25 cellular contexts compared by ENCODE assay signal in genomic region chr7:155212301-155213015, GRCh38.
"Had no signal": no experiment of that assay in that cellular context is flagged by ENCODE, and none has a peak within 500 bp of the region (broad histone marks: within the 10 kb centered on the region; RNA-seq: fewer than 3 reads in every experiment).

No MANE protein-coding gene starts in this region.

- H3K27me3 ChIP-seq: right atrium auricular region, upper lobe of left lung had no signal

- ATAC-seq: left colon; naive thymus-derived CD4-positive, alpha-beta T cell; stimulated activated memory B cell treated with anti-CD40 and anti-IgM and Interleukin-4, amounts not matched to agents 10 μg/mL and 1 μg/mL and 100 μg/mL, for 72 hours; stimulated activated naive CD8-positive, alpha-beta T cell treated with anti-CD3 and anti-CD28 coated beads, Interleukin-15, amount 100 ng/mL, for 72 hours had no signal

- H3K79me2 ChIP-seq: parathyroid adenoma had no signal

- H3K27ac ChIP-seq: breast epithelium, esophagus squamous epithelium, parathyroid adenoma, right atrium auricular region, upper lobe of left lung had no signal

- H3K4me1 ChIP-seq: breast epithelium, parathyroid adenoma, right atrium auricular region had no signal

- H3K9me3 ChIP-seq: breast epithelium, esophagus squamous epithelium, right atrium auricular region, upper lobe of left lung had no signal

- FAIRE-seq: islet of Langerhans had no signal

- H2AFZ ChIP-seq: parathyroid adenoma had no signal

- DNase-seq: activated CD4-positive, alpha-beta T cell treated with anti-CD3 and anti-CD28 coated beads, Interleukin-2, amount 10 ng/mL, durations not matched to agents 24 days and 14 days; activated CD4-positive, CD25-positive, alpha-beta regulatory T cell treated with anti-CD3 and anti-CD28 coated beads, Interleukin-2, amount 50 U/mL, for 72 hours; activated CD8-positive, alpha-beta memory T cell treated with anti-CD3 and anti-CD28 coated beads, Interleukin-2, amount 50 U/mL, for 4 hours; activated gamma-delta T cell treated with Interleukin-2 at 50 U/mL for 16 hours; activated naive CD4-positive, alpha-beta T cell treated with anti-CD3 and anti-CD28 coated beads, Interleukin-2, amount 50 U/mL, for 16 hours; activated T-cell treated with anti-CD3 and anti-CD28 coated beads, Interleukin-2, amount 50 U/mL, for 1 hour; amniotic stem cell; central memory CD4-positive, alpha-beta T cell; effector CD4-positive, alpha-beta T cell; esophagus squamous epithelium; foreskin melanocyte; left colon; midbrain; naive thymus-derived CD4-positive, alpha-beta T cell; nucleus accumbens; stimulated activated CD4-positive, alpha-beta T cell treated with anti-CD3 and anti-CD28 coated beads, Interleukin-4, amount 100 ng/mL, for 4 hours; stimulated activated CD8-positive, alpha-beta memory T cell treated with anti-CD3 and anti-CD28 coated beads, Interleukin-4, amount 100 ng/mL, for 48 hours; stimulated activated naive CD8-positive, alpha-beta T cell treated with anti-CD3 and anti-CD28 coated beads, Interleukin-15, amount 100 ng/mL, for 72 hours; T-helper 2 cell had no signal

- H3K36me3 ChIP-seq: breast epithelium, esophagus squamous epithelium, right atrium auricular region, upper lobe of left lung had no signal

- H3K4me3 ChIP-seq: breast epithelium, esophagus squamous epithelium, right atrium auricular region, upper lobe of left lung had no signal

- H3K9ac ChIP-seq: parathyroid adenoma had no signal
